Comparison of ENCODE assay signal across 15 cellular contexts in genomic region chr10:19749185-19749729, GRCh38.
DNase-seq lines count a peak whose midpoint lies in the region; ATAC-seq, FAIRE-seq and TF ChIP-seq lines count a peak whose summit lies in the region.
"Had no signal": no experiment of that assay in that cellular context is flagged by ENCODE, and none has a peak within 500 bp of the region (broad histone marks: within the 10 kb centered on the region; RNA-seq: fewer than 3 reads in every experiment).

No MANE protein-coding gene starts in this region.

- H3K36me3 ChIP-seq in BJ (ENCODE audit: control insufficient read depth, insufficient read depth, low read length) = no peaks in the 10 kb centered on the region
- no peaks in the 10 kb centered on the region for H3K36me3 ChIP-seq in mesenchymal stem cell (ENCODE audit: control insufficient read depth in 1 of 2, insufficient read depth in 2 of 2, low read depth in 1 of 2, low read length in 2 of 2)
- H3K36me3 ChIP-seq: neutrophil, transverse colon had no signal

- TF ChIP-seq CTCF in BJ (IDR thresholded peaks at IDR 0.05; ENCODE audit: insufficient read depth, low read depth, low read length) (no peak), choroid plexus epithelial cell (conservative IDR thresholded peaks at IDR 0.05; ENCODE audit: low read depth, low read length) (no peak), D721Med (IDR thresholded peaks at IDR 0.05; ENCODE audit: insufficient read depth, missing control alignments) (no peak)

- H3K18ac ChIP-seq in mesenchymal stem cell (ENCODE audit: low read depth in 1 of 2, low read length in 2 of 2) = no peak overlapping the region

- no peak overlapping the region for H3K4ac ChIP-seq in mesenchymal stem cell (ENCODE audit: low read depth in 1 of 2, low read length in 2 of 2)

- H3K4me2 ChIP-seq in mesenchymal stem cell (ENCODE audit: low read length, poor library complexity, severe bottlenecking) = no peak overlapping the region

- H2BK12ac ChIP-seq in mesenchymal stem cell (ENCODE audit: low read length in 2 of 2) = no peak overlapping the region

- no peak overlapping the region for H2AK5ac ChIP-seq in mesenchymal stem cell (ENCODE audit: low read length, severe bottlenecking)

- H4K8ac ChIP-seq in mesenchymal stem cell (ENCODE audit: low read length) = no peak overlapping the region

- no peaks in the 10 kb centered on the region for H3K27me3 ChIP-seq in BJ (ENCODE audit: control insufficient read depth, insufficient read depth, low read length)
- H3K27me3 ChIP-seq in mesenchymal stem cell (ENCODE audit: control insufficient read depth in 1 of 2, insufficient read depth in 1 of 2, low read length in 2 of 2) = no peaks in the 10 kb centered on the region
- H3K27me3 ChIP-seq: neutrophil, transverse colon had no signal

- intact Hi-C loops in left ventricle myocardium superior (cut with micrococcal nuclease) = no loop called here

- no peaks in the 10 kb centered on the region for H3K9me3 ChIP-seq in mesenchymal stem cell (ENCODE audit: control insufficient read depth, low read length)
- H3K9me3 ChIP-seq: neutrophil, transverse colon had no signal

- H2BK5ac ChIP-seq in mesenchymal stem cell (ENCODE audit: low read depth, low read length, poor library complexity, severe bottlenecking) = no peak overlapping the region

- no peak for ATAC-seq in HG03196 (IDR thresholded peaks at IDR 0.05; ENCODE audit: unreplicated experiment)
- no peak for ATAC-seq in left ventricle myocardium superior
- no peak for ATAC-seq in HG03439 (IDR thresholded peaks at IDR 0.05; ENCODE audit: unreplicated experiment)
- ATAC-seq: stimulated activated effector memory CD8-positive, alpha-beta T cell treated with anti-CD3 and anti-CD28 coated beads, Interleukin-12 subunit alpha, Interleukin-12 subunit beta, amount 100 ng/mL, for 72 hours had no signal

- H3K4me1 ChIP-seq in mesenchymal stem cell (ENCODE audit: control insufficient read depth, insufficient read depth, low read depth, low read length) = no peaks in the 10 kb centered on the region
- H3K4me1 ChIP-seq: transverse colon had no signal

- H3K9ac ChIP-seq in mesenchymal stem cell (ENCODE audit: low read length) = no peak overlapping the region

- H3K27ac ChIP-seq in mesenchymal stem cell (ENCODE audit: low read length, poor library complexity, severe bottlenecking) = no peak overlapping the region
- H3K27ac ChIP-seq: neutrophil, transverse colon had no signal

- no peak overlapping the region for H2BK120ac ChIP-seq in mesenchymal stem cell (ENCODE audit: low read depth, low read length)

- no peaks in the 10 kb centered on the region for H3K79me1 ChIP-seq in mesenchymal stem cell (replicated peaks; ENCODE audit: low read length, poor library complexity, severe bottlenecking)

- DNase-seq in BJ (ENCODE audit: low read depth) (peak; percentile 82), M059J (ENCODE audit: low read depth) (peak; percentile 67), choroid plexus epithelial cell (ENCODE audit: low read depth) (peak; percentile 77), mesenchymal stem cell (peak; percentile 84), D721Med (ENCODE audit: insufficient read length, low spot score) (no peak), left ventricle myocardium superior (no peak)
- DNase-seq: activated CD4-positive, alpha-beta memory T cell treated with anti-CD3 and anti-CD28 coated beads for 36 hours; amniotic stem cell; DMS153; NCI-H1048; transverse colon had no signal

- no peak overlapping the region for H4K91ac ChIP-seq in mesenchymal stem cell (ENCODE audit: low read length)

- CTCF ChIA-PET in BJ (lab: Yijun Ruan, JAX) = no interaction called here

- no peak overlapping the region for H3K23ac ChIP-seq in mesenchymal stem cell (ENCODE audit: low read length in 2 of 2)

- H3K4me3 ChIP-seq in BJ (ENCODE audit: low read depth, low read length) (no peak overlapping the region), choroid plexus epithelial cell (ENCODE audit: low read depth, low read length) (no peak overlapping the region), mesenchymal stem cell (ENCODE audit: insufficient read depth in 1 of 2, low read depth in 1 of 2, low read length in 2 of 2) (no peak overlapping the region)
- H3K4me3 ChIP-seq: transverse colon had no signal

- no peak overlapping the region for H3K14ac ChIP-seq in mesenchymal stem cell (ENCODE audit: low read length in 2 of 2)

- no peak overlapping the region for H2AFZ ChIP-seq in mesenchymal stem cell (ENCODE audit: low read depth, low read length)

- POLR2A ChIA-PET in BJ (lab: Charles Lee) = no interaction called here

- H2BK15ac ChIP-seq in mesenchymal stem cell (ENCODE audit: low read depth, poor library complexity, severe bottlenecking) = no peak overlapping the region

- FAIRE-seq in D721Med (lab: Jason Lieb, UNC) = no peak

Comparison
In these comparisons a context has a peak if more than half of its experiments do, and no peak if none do; other contexts are left out.
1. DNase-seq: peak in BJ (single experiment), M059J (single experiment), choroid plexus epithelial cell (single experiment) and mesenchymal stem cell (single experiment); none in D721Med (single experiment) and left ventricle myocardium superior (single experiment).